ENCODE assay signal across 1 cellular context in the genomic region with DNA sequence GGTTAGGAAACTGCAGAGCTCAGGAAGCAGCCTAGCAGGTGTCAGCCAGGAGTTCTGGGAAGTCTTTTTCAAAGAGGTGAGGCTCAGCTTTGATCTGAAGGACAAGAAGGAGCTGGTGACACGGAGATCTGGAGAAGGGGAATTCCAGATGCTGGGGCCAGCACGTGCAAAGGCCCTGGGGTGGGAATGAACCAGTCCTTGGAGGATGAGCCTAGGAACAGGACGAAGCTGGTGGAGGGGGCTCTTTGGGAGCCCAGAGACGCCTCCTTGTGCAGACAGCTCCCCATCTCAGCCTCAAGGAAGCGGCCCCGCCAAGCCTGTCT.
TF ChIP-seq lines count a peak whose summit lies in the region.

No MANE protein-coding gene starts in this region.

TF ChIP-seq in K562, 482 proteins besides CTCF, POLR2A, EP300 and RAD21:
- peak; percentile 65 for TF ChIP-seq RBM25 (IDR thresholded peaks at IDR 0.05; ENCODE audit: low read depth, low read length, severe bottlenecking)
- TF ChIP-seq, protein P1, sequence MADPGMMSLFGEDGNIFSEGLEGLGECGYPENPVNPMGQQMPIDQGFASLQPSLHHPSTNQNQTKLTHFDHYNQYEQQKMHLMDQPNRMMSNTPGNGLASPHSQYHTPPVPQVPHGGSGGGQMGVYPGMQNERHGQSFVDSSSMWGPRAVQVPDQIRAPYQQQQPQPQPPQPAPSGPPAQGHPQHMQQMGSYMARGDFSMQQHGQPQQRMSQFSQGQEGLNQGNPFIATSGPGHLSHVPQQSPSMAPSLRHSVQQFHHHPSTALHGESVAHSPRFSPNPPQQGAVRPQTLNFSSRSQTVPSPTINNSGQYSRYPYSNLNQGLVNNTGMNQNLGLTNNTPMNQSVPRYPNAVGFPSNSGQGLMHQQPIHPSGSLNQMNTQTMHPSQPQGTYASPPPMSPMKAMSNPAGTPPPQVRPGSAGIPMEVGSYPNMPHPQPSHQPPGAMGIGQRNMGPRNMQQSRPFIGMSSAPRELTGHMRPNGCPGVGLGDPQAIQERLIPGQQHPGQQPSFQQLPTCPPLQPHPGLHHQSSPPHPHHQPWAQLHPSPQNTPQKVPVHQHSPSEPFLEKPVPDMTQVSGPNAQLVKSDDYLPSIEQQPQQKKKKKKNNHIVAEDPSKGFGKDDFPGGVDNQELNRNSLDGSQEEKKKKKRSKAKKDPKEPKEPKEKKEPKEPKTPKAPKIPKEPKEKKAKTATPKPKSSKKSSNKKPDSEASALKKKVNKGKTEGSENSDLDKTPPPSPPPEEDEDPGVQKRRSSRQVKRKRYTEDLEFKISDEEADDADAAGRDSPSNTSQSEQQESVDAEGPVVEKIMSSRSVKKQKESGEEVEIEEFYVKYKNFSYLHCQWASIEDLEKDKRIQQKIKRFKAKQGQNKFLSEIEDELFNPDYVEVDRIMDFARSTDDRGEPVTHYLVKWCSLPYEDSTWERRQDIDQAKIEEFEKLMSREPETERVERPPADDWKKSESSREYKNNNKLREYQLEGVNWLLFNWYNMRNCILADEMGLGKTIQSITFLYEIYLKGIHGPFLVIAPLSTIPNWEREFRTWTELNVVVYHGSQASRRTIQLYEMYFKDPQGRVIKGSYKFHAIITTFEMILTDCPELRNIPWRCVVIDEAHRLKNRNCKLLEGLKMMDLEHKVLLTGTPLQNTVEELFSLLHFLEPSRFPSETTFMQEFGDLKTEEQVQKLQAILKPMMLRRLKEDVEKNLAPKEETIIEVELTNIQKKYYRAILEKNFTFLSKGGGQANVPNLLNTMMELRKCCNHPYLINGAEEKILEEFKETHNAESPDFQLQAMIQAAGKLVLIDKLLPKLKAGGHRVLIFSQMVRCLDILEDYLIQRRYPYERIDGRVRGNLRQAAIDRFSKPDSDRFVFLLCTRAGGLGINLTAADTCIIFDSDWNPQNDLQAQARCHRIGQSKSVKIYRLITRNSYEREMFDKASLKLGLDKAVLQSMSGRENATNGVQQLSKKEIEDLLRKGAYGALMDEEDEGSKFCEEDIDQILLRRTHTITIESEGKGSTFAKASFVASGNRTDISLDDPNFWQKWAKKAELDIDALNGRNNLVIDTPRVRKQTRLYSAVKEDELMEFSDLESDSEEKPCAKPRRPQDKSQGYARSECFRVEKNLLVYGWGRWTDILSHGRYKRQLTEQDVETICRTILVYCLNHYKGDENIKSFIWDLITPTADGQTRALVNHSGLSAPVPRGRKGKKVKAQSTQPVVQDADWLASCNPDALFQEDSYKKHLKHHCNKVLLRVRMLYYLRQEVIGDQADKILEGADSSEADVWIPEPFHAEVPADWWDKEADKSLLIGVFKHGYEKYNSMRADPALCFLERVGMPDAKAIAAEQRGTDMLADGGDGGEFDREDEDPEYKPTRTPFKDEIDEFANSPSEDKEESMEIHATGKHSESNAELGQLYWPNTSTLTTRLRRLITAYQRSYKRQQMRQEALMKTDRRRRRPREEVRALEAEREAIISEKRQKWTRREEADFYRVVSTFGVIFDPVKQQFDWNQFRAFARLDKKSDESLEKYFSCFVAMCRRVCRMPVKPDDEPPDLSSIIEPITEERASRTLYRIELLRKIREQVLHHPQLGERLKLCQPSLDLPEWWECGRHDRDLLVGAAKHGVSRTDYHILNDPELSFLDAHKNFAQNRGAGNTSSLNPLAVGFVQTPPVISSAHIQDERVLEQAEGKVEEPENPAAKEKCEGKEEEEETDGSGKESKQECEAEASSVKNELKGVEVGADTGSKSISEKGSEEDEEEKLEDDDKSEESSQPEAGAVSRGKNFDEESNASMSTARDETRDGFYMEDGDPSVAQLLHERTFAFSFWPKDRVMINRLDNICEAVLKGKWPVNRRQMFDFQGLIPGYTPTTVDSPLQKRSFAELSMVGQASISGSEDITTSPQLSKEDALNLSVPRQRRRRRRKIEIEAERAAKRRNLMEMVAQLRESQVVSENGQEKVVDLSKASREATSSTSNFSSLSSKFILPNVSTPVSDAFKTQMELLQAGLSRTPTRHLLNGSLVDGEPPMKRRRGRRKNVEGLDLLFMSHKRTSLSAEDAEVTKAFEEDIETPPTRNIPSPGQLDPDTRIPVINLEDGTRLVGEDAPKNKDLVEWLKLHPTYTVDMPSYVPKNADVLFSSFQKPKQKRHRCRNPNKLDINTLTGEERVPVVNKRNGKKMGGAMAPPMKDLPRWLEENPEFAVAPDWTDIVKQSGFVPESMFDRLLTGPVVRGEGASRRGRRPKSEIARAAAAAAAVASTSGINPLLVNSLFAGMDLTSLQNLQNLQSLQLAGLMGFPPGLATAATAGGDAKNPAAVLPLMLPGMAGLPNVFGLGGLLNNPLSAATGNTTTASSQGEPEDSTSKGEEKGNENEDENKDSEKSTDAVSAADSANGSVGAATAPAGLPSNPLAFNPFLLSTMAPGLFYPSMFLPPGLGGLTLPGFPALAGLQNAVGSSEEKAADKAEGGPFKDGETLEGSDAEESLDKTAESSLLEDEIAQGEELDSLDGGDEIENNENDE (IDR thresholded peaks at IDR 0.05; ENCODE audit: low read depth, low read length), result no peak
